ENCODE assay signal across 12 cellular contexts in genomic region chr9:134474058-134474370, GRCh38.
DNase-seq lines count a peak whose midpoint lies in the region; ATAC-seq and TF ChIP-seq lines count a peak whose summit lies in the region.
"Had no signal": no experiment of that assay in that cellular context is flagged by ENCODE, and none has a peak within 500 bp of the region (broad histone marks: within the 10 kb centered on the region; RNA-seq: fewer than 3 reads in every experiment).

No MANE protein-coding gene starts in this region.

- H2AFZ ChIP-seq in H9 (ENCODE audit: low read length): no peak overlapping the region

- no peak overlapping the region for H3K14ac ChIP-seq in H9 (ENCODE audit: insufficient read depth, low read length)

- H3K9me3 ChIP-seq in MG63: no peaks in the 10 kb centered on the region
- H3K9me3 ChIP-seq in mucosa of rectum (ENCODE audit: control insufficient read depth in 2 of 2, low read length in 2 of 2): no peaks in the 10 kb centered on the region
- no peaks in the 10 kb centered on the region for H3K9me3 ChIP-seq in H9 (ENCODE audit: control insufficient read depth, low read depth, low read length)

- H3K18ac ChIP-seq in H9 (ENCODE audit: insufficient read length, low read depth, low read length): no peak overlapping the region

- H3K27ac ChIP-seq in mucosa of rectum (ENCODE audit: low read depth in 2 of 2, low read length in 2 of 2): peak overlapping the region; percentile 35 to 48
- H3K27ac ChIP-seq in H9 (ENCODE audit: insufficient read length, low read depth, low read length): no peak overlapping the region

- H2BK5ac ChIP-seq in H9 (ENCODE audit: insufficient read length, low read length): no peak overlapping the region

- no peak overlapping the region for H4K8ac ChIP-seq in H9 (replicated peaks; ENCODE audit: insufficient read length, low read depth, low read length)

- H3K4me3 Mint-ChIP-seq in H9: no peak overlapping the region
- H3K4me3 Mint-ChIP-seq: activated T-cell treated with anti-CD3 and anti-CD28 coated beads, Interleukin-2, amount 50 U/mL, for 24 hours had no signal

- ATAC-seq in HG03521 (IDR thresholded peaks at IDR 0.05; ENCODE audit: unreplicated experiment): no peak

- H3K4me1 ChIP-seq in mucosa of rectum (ENCODE audit: control insufficient read depth in 2 of 2, insufficient read depth in 2 of 2, low read length in 2 of 2) (peaks cover 7 to 9% of the 10 kb centered on the region in 2 donors), H9 (ENCODE audit: insufficient read depth, low read length) (no peaks in the 10 kb centered on the region)

- no peak overlapping the region for H2BK120ac ChIP-seq in H9 (ENCODE audit: low read depth, low read length, poor library complexity, severe bottlenecking)

- no peak overlapping the region for H3K4me3 ChIP-seq in MG63
- no peak overlapping the region for H3K4me3 ChIP-seq in mucosa of rectum (ENCODE audit: low read length in 2 of 2)

- H3K23me2 ChIP-seq in H9 (ENCODE audit: insufficient read length, low read depth, low read length, poor library complexity, severe bottlenecking): no peaks in the 10 kb centered on the region

- H3K9ac ChIP-seq in mucosa of rectum (ENCODE audit: low read depth in 1 of 2, low read length in 2 of 2) (no peak overlapping the region), H9 (ENCODE audit: extremely low read depth, insufficient read length, low read length) (no peak overlapping the region)

- H3K27me3 Mint-ChIP-seq in H9 (ENCODE audit: low read depth): no peaks in the 10 kb centered on the region
- H3K27me3 Mint-ChIP-seq: activated T-cell treated with anti-CD3 and anti-CD28 coated beads, Interleukin-2, amount 50 U/mL, for 24 hours had no signal

- H3K79me2 ChIP-seq in H9 (ENCODE audit: insufficient read depth, low read length): no peaks in the 10 kb centered on the region

- H4K91ac ChIP-seq in H9 (ENCODE audit: insufficient read length, low read depth, low read length): no peak overlapping the region

- H2BK15ac ChIP-seq in H9 (ENCODE audit: low read depth, low read length): no peak overlapping the region

- H2BK20ac ChIP-seq in H9 (ENCODE audit: low read depth, low read length, poor library complexity, severe bottlenecking): no peak overlapping the region

- H3K4me1 Mint-ChIP-seq in H9: no peaks in the 10 kb centered on the region

- H3K36me3 Mint-ChIP-seq in H9 (ENCODE audit: insufficient read depth in 1 of 3, low read depth in 3 of 3): no peaks in the 10 kb centered on the region

- no peaks in the 10 kb centered on the region for H4K20me1 ChIP-seq in H9 (ENCODE audit: control insufficient read depth, insufficient read depth, insufficient read length)

- H2BK12ac ChIP-seq in H9 (ENCODE audit: insufficient read length, low read depth, low read length): no peak overlapping the region

- H3K9me3 Mint-ChIP-seq in H9: no peaks in the 10 kb centered on the region
- H3K9me3 Mint-ChIP-seq: activated T-cell treated with anti-CD3 and anti-CD28 coated beads, Interleukin-2, amount 50 U/mL, for 24 hours had no signal

- H4K5ac ChIP-seq in H9 (ENCODE audit: insufficient read length, low read depth, low read length): no peak overlapping the region

- DNase-seq in A172 (ENCODE audit: low spot score): peak; percentile 61
- DNase-seq in MG63: peak; percentile 38
- DNase-seq in fibroblast of peridontal ligament (ENCODE audit: extremely low read depth): peak; percentile 29
- DNase-seq in activated CD4-positive, CD25-positive, alpha-beta regulatory T cell (lab: John Stamatoyannopoulos, UW): no peak
- no peak for DNase-seq in H9
- no peak for DNase-seq in activated CD8-positive, alpha-beta memory T cell treated with anti-CD3 and anti-CD28 coated beads for 24 hours
- DNase-seq: activated T-cell treated with anti-CD3 and anti-CD28 coated beads, Interleukin-2, amount 50 U/mL, for 24 hours; foreskin melanocyte; NCI-H446 had no signal

- TF ChIP-seq CTCF in H9 (conservative IDR thresholded peaks at IDR 0.05): no peak

- no peak overlapping the region for H3K27ac Mint-ChIP-seq in H9
- H3K27ac Mint-ChIP-seq: activated T-cell treated with anti-CD3 and anti-CD28 coated beads, Interleukin-2, amount 50 U/mL, for 24 hours; progenitor cell of endocrine pancreas had no signal

- H3K4me2 ChIP-seq in H9 (ENCODE audit: insufficient read depth, insufficient read length, low read length): no peak overlapping the region

- no CpG with 5 or more reads among the region's 7 CpGs for WGBS in H9 (ENCODE audit: extremely low coverage, insufficient read length, low lambda C conversion rate)

- no peak overlapping the region for H3K4ac ChIP-seq in H9 (ENCODE audit: low read depth, low read length)

- no peak overlapping the region for H3K56ac ChIP-seq in H9 (ENCODE audit: insufficient read length, low read depth, low read length)

- H3K23ac ChIP-seq in H9 (ENCODE audit: insufficient read length, low read depth, low read length): no peak overlapping the region

- no peaks in the 10 kb centered on the region for H3K79me1 ChIP-seq in H9 (ENCODE audit: insufficient read depth, low read depth, low read length, poor library complexity, severe bottlenecking)

- H3K36me3 ChIP-seq in MG63 (no peaks in the 10 kb centered on the region), mucosa of rectum (ENCODE audit: control insufficient read depth in 2 of 2, insufficient read depth in 2 of 2, low read length in 2 of 2) (no peaks in the 10 kb centered on the region)

- H3T11ph ChIP-seq in H9 (ENCODE audit: low read length): no peak overlapping the region

- H3K27me3 ChIP-seq in MG63 (no peaks in the 10 kb centered on the region), mucosa of rectum (ENCODE audit: control insufficient read depth in 2 of 2, insufficient read depth in 2 of 2, low read length in 2 of 2) (no peaks in the 10 kb centered on the region), H9 (ENCODE audit: insufficient read depth, low read length) (no peaks in the 10 kb centered on the region)

- no peak overlapping the region for H2AK5ac ChIP-seq in H9 (ENCODE audit: insufficient read length, low read length)

Comparison
In these comparisons a context has a peak if more than half of its experiments do, and no peak if none do; other contexts are left out.
1. DNase-seq: peak in A172 (single experiment), MG63 (single experiment) and fibroblast of peridontal ligament (single experiment); none in activated CD4-positive, CD25-positive, alpha-beta regulatory T cell (0 of 4), H9 (single experiment) and activated CD8-positive, alpha-beta memory T cell treated with anti-CD3 and anti-CD28 coated beads for 24 hours (single experiment).